ENCODE assay signal across 14 cellular contexts in genomic region chr10:90969947-90970673, GRCh38. TPM values are rescaled to one million over a fixed set of nuclear protein-coding genes. Genes with fewer than 3 reads are reported as not detected.
DNase-seq lines count a peak whose midpoint lies in the region; ATAC-seq, FAIRE-seq and TF ChIP-seq lines count a peak whose summit lies in the region.
"Had no signal": no experiment of that assay in that cellular context is flagged by ENCODE, and none has a peak within 500 bp of the region (broad histone marks: within the 10 kb centered on the region; RNA-seq: fewer than 3 reads in every experiment).

No MANE protein-coding gene starts in this region.

- H3K36me3 ChIP-seq in astrocyte (ENCODE audit: insufficient read depth, low read length) (no peaks in the 10 kb centered on the region), left ventricle myocardium inferior (peaks cover 4% of the 10 kb centered on the region)
- H3K36me3 ChIP-seq: lower lobe of right lung had no signal

- H3K4me1 ChIP-seq in astrocyte (ENCODE audit: insufficient read depth, low read length): peaks cover 11% of the 10 kb centered on the region
- peaks cover 53% of the 10 kb centered on the region for H3K4me1 ChIP-seq in left ventricle myocardium inferior

- peak overlapping the region; percentile 67 for H3K27ac Mint-ChIP-seq in astrocyte (ENCODE audit: unreplicated experiment)
- H3K27ac Mint-ChIP-seq: activated naive CD4-positive, alpha-beta T cell treated with anti-CD3 and anti-CD28 coated beads for 36 hours had no signal

- H3K27me3 Mint-ChIP-seq in astrocyte (ENCODE audit: low read depth, unreplicated experiment): no peaks in the 10 kb centered on the region

- no peaks in the 10 kb centered on the region for H4K20me1 ChIP-seq in astrocyte (ENCODE audit: insufficient read depth, low read length)

- H3K27me3 ChIP-seq in astrocyte (ENCODE audit: insufficient read depth, low read length) (no peaks in the 10 kb centered on the region), left ventricle myocardium inferior (ENCODE audit: low read depth) (no peaks in the 10 kb centered on the region)

- H3K9me3 ChIP-seq in astrocyte (ENCODE audit: insufficient read depth, low read depth, low read length) (no peaks in the 10 kb centered on the region), left ventricle myocardium inferior (replicated peaks) (peaks cover 10% of the 10 kb centered on the region)
- H3K9me3 ChIP-seq: lower lobe of right lung had no signal

- no peak overlapping the region for H3K9ac ChIP-seq in astrocyte (ENCODE audit: low read length)

- ATAC-seq in GM18867 (IDR thresholded peaks at IDR 0.05; ENCODE audit: unreplicated experiment): no peak
- ATAC-seq in GM21619 (IDR thresholded peaks at IDR 0.05; ENCODE audit: unreplicated experiment): no peak

- peaks cover 15% of the 10 kb centered on the region for H3K4me1 Mint-ChIP-seq in astrocyte (ENCODE audit: low read depth, unreplicated experiment)

- no peaks in the 10 kb centered on the region for H3K79me2 ChIP-seq in astrocyte (ENCODE audit: insufficient read depth, low read length)

- peak; percentile 69 for FAIRE-seq in astrocyte (lab: Jason Lieb, UNC)
- peak; percentile 56 for FAIRE-seq in urothelium cell line (lab: Jason Lieb, UNC)

- no peak overlapping the region for H3K4me2 ChIP-seq in astrocyte (ENCODE audit: low read length)

- TF ChIP-seq CTCF in astrocyte (IDR thresholded peaks at IDR 0.05; ENCODE audit: insufficient read depth, low read depth, low read length) (no peak), left ventricle myocardium inferior (IDR thresholded peaks at IDR 0.05; ENCODE audit: borderline replicate concordance) (peak; percentile 42)

- no peak overlapping the region for H2AFZ ChIP-seq in astrocyte (ENCODE audit: low read depth, low read length)

- H3K4me3 Mint-ChIP-seq in astrocyte (ENCODE audit: unreplicated experiment): no peak overlapping the region
- H3K4me3 Mint-ChIP-seq: activated naive CD4-positive, alpha-beta T cell treated with anti-CD3 and anti-CD28 coated beads for 36 hours had no signal

- H3K27ac ChIP-seq in astrocyte (ENCODE audit: low read depth, low read length) (no peak overlapping the region), left ventricle myocardium inferior (replicated peaks) (peak overlapping the region; percentile 76)
- H3K27ac ChIP-seq: 22Rv1, lower lobe of right lung had no signal

- H3K36me3 Mint-ChIP-seq in astrocyte (ENCODE audit: low read depth, unreplicated experiment): no peaks in the 10 kb centered on the region

- intact Hi-C loops in left ventricle myocardium inferior (cut with micrococcal nuclease): no loop called here

- H3K4me3 ChIP-seq in astrocyte (ENCODE audit: insufficient read depth, low read depth, low read length) (no peak overlapping the region), left ventricle myocardium inferior (peak overlapping the region; percentile 62)
- H3K4me3 ChIP-seq: lower lobe of right lung had no signal

- DNase-seq in DMS53 (lab: John Stamatoyannopoulos, UW): peak; percentile 31
- DNase-seq in DMS53 treated with DMSO at 0.1 percent for 48 hours (lab: John Stamatoyannopoulos, UW; ENCODE audit: unreplicated experiment): no peak
- DNase-seq in astrocyte (ENCODE audit: low read depth): peak; percentile 78
- no peak for DNase-seq in left ventricle myocardium inferior
- no peak for DNase-seq in urothelium cell line (ENCODE audit: low spot score)
- DNase-seq in NCI-H1417 treated with DMSO at 0.1 percent for 48 hours (lab: John Stamatoyannopoulos, UW): no peak
- DNase-seq: activated CD4-positive, alpha-beta T cell treated with anti-CD3 and anti-CD28 coated beads for 1 hour; activated naive CD4-positive, alpha-beta T cell treated with anti-CD3 and anti-CD28 coated beads for 36 hours; lower lobe of right lung; NCI-H2081 treated with DMSO at 0.1 percent for 48 hours; posterior cingulate gyrus had no signal

- H3K9me3 Mint-ChIP-seq in astrocyte (ENCODE audit: unreplicated experiment): no peaks in the 10 kb centered on the region

RNA-seq across cellular contexts. Expression of gene ANKRD1, which starts 49.2 kb away (rescaled TPM):
- total RNA-seq in astrocyte: 841 and 913 TPM in 2 replicates
- total RNA-seq in left ventricle myocardium inferior: 2,047 TPM
- total RNA-seq: activated naive CD4-positive, alpha-beta T cell treated with anti-CD3 and anti-CD28 coated beads for 36 hours had no signal

Comparison
In these comparisons a context has a peak if more than half of its experiments do, and no peak if none do; other contexts are left out.
1. DNase-seq: peak in DMS53 (single experiment) and astrocyte (single experiment); none in DMS53 treated with DMSO at 0.1 percent for 48 hours (single experiment), left ventricle myocardium inferior (single experiment), urothelium cell line (single experiment) and NCI-H1417 treated with DMSO at 0.1 percent for 48 hours (single experiment).